ENCODE assay signal across 28 cellular contexts in genomic region chr5:98977723-98978122, GRCh38. TPM values are rescaled to one million over a fixed set of nuclear protein-coding genes. Genes with fewer than 3 reads are reported as not detected.
A peak's percentile ranks its signal among the peaks of the same experiment; 100 is the strongest.
DNase-seq lines count a peak whose midpoint lies in the region; ATAC-seq, FAIRE-seq and TF ChIP-seq lines count a peak whose summit lies in the region.
"Had no signal": no experiment of that assay in that cellular context is flagged by ENCODE, and none has a peak within 500 bp of the region (broad histone marks: within the 10 kb centered on the region; RNA-seq: fewer than 3 reads in every experiment).

No MANE protein-coding gene starts in this region.

- WGBS in pancreas, 2 donors, result 25 to 35% methylated on average over 1 of the region's 1 CpG

- no peak for DNase-seq in GM18507 (ENCODE audit: extremely low spot score, insufficient read length, low read depth)
- DNase-seq in RWPE2 (ENCODE audit: low spot score), result no peak
- DNase-seq in epithelial cell of esophagus (ENCODE audit: low read depth), result peak; percentile 55
- peak; percentile 51 to 83 (median 74) for DNase-seq in pancreas
- no peak for DNase-seq in left ventricle myocardium superior
- no peak for DNase-seq in activated gamma-delta T cell (lab: John Stamatoyannopoulos, UW)
- DNase-seq: activated CD4-positive, alpha-beta T cell treated with anti-CD3 and anti-CD28 coated beads, Interleukin-2, amount 10 ng/mL, durations not matched to agents 7 days and 5 days; activated naive CD8-positive, alpha-beta T cell treated with anti-CD3 and anti-CD28 coated beads, Interleukin-2, amount 10 ng/mL, durations not matched to agents 7 days and 5 days; effector CD8-positive, alpha-beta T cell; esophagus squamous epithelium; kidney; mesendoderm; naive thymus-derived CD8-positive, alpha-beta T cell; NCI-H1694 treated with DMSO at 0.1 percent for 48 hours; NCI-H748 treated with DMSO at 0.1 percent for 48 hours; ovary; SIG-M5; stimulated activated CD4-positive, alpha-beta T cell treated with anti-CD3 and anti-CD28 coated beads, Interleukin-15, amount 100 ng/mL, for 24 hours; stimulated activated CD8-positive, alpha-beta memory T cell treated with anti-CD3 and anti-CD28 coated beads, Interleukin-4, amount 100 ng/mL, for 48 hours; substantia nigra had no signal

- peaks cover 13% of the 10 kb centered on the region for H3K4me1 ChIP-seq in RWPE2 (ENCODE audit: insufficient read depth, poor library complexity, severe bottlenecking)
- peaks cover 0 to 9% (median 4%) of the 10 kb centered on the region in 3 donors for H3K4me1 ChIP-seq in pancreas
- H3K4me1 ChIP-seq: gastroesophageal sphincter had no signal

- H3K27ac ChIP-seq in RWPE2 (ENCODE audit: poor library complexity, severe bottlenecking) (no peak overlapping the region), pancreas (no peak overlapping the region)
- H3K27ac ChIP-seq: BLaER1, esophagus squamous epithelium, gastroesophageal sphincter, ovary, PC-9 had no signal

- H3K9me3 ChIP-seq in RWPE2 (ENCODE audit: severe bottlenecking) (no peaks in the 10 kb centered on the region), pancreas (no peaks in the 10 kb centered on the region)
- H3K9me3 ChIP-seq: BLaER1, esophagus squamous epithelium, gastroesophageal sphincter, ovary had no signal

- H3K27me3 ChIP-seq in RWPE2 (ENCODE audit: insufficient read depth, poor library complexity, severe bottlenecking), result no peaks in the 10 kb centered on the region
- H3K27me3 ChIP-seq in pancreas, result no peaks in the 10 kb centered on the region
- H3K27me3 ChIP-seq: BLaER1, esophagus squamous epithelium, gastroesophageal sphincter, ovary had no signal

- TF ChIP-seq CTCF in RWPE2 (IDR thresholded peaks at IDR 0.05; ENCODE audit: poor library complexity, severe bottlenecking) (no peak), epithelial cell of esophagus (IDR thresholded peaks at IDR 0.05; ENCODE audit: insufficient read depth, low read depth, low read length, missing control alignments) (no peak), pancreas (IDR thresholded peaks at IDR 0.05) (no peak)

- H3K4me3 ChIP-seq in RWPE2 (ENCODE audit: severe bottlenecking), result no peak overlapping the region
- no peak overlapping the region for H3K4me3 ChIP-seq in epithelial cell of esophagus (ENCODE audit: low read length)
- no peak overlapping the region for H3K4me3 ChIP-seq in pancreas
- H3K4me3 ChIP-seq: BLaER1, esophagus squamous epithelium, gastroesophageal sphincter, GM23338, ovary, PC-9 had no signal

- peak; percentile 5 for FAIRE-seq in GM18507 (lab: Jason Lieb, UNC)
- no peak for FAIRE-seq in pancreas (lab: Jason Lieb, UNC)
- FAIRE-seq: kidney, urothelium cell line had no signal

- no peaks in the 10 kb centered on the region for H3K36me3 ChIP-seq in RWPE2 (ENCODE audit: low read depth)
- H3K36me3 ChIP-seq in pancreas, result no peaks in the 10 kb centered on the region
- H3K36me3 ChIP-seq: BLaER1, esophagus squamous epithelium, gastroesophageal sphincter, ovary had no signal

- ATAC-seq in RWPE2 (ENCODE audit: low read depth), result peak; percentile 44; the same call in 1 of the 3 replicates
- peak; percentile 94 to 99 (median 98) for ATAC-seq in pancreas
- no peak for ATAC-seq in left ventricle myocardium superior
- no peak for ATAC-seq in HG02571 (IDR thresholded peaks at IDR 0.05; ENCODE audit: unreplicated experiment)
- no peak for ATAC-seq in HG03432 (IDR thresholded peaks at IDR 0.05; ENCODE audit: unreplicated experiment)
- ATAC-seq: gastroesophageal sphincter; GM23338; naive thymus-derived CD8-positive, alpha-beta T cell; sciatic nerve had no signal

- intact Hi-C loops in pancreas (cut with DNase I) (no loop called here), left ventricle myocardium superior (cut with micrococcal nuclease) (no loop called here)

RNA-seq across cellular contexts. Expression of gene CHD1, which starts 48.9 kb away (rescaled TPM):
- 10 to 100 TPM; 10.1 to 17.7 (median 11.8) TPM for total RNA-seq in pancreas
- polyA plus RNA-seq in pancreas, result 10 to 100 TPM; 12.2 to 20.7 TPM
- total RNA-seq in left ventricle myocardium superior, result 11.5 TPM

Comparison
In these comparisons a context has a peak if more than half of its experiments do, and no peak if none do; other contexts are left out.
1. DNase-seq: peak in epithelial cell of esophagus (single experiment) and pancreas (6 of 6); none in GM18507 (single experiment), RWPE2 (single experiment), left ventricle myocardium superior (single experiment) and activated gamma-delta T cell (single experiment).
2. ATAC-seq: peak in RWPE2 (single experiment) and pancreas (4 of 4); none in left ventricle myocardium superior (single experiment), HG02571 (single experiment) and HG03432 (single experiment).